Comparison of ENCODE assay signal across 8 cellular contexts in the genomic region with DNA sequence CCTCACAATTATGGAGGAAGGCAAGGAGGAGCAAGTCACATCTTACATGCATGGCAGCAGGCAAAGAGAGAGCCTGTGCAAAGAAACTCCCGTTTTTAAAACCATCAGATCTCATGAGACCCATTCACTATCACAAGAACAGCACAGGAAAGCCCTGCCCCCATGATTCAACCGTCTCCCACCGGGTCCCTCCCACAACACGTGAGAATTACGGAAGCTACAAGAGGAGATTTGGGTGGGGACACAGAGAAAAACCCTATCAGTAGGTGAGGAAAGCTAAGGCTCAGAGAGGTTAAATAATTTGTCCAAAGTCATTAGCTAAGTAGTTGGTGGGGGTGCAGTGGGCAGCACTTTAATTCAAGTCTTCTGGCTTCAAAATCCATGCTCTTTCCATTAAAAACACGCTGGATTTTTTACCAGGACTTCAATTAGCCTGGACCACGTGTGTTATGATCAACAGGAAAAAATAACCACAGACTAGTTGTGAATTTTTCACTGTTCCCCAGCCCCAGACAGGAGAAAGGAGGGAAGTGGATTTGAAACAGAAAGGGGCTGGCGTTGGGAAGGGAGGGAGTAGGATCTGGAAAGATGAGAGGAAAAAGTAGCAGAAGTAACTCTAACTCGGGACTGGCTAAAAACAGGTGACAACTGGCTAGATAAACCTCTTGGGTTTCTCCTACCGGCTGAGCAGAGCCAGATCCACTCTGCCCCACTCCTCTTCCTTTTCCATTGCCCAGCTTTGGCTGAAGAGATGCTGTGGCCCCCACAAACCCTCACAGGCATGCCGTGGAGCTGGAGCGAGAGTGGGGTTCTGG. TPM values are rescaled to one million over a fixed set of nuclear protein-coding genes. Genes with fewer than 3 reads are reported as not detected.
DNase-seq lines count a peak whose midpoint lies in the region; ATAC-seq and TF ChIP-seq lines count a peak whose summit lies in the region.

No MANE protein-coding gene starts in this region.

- peaks cover 10% of the 10 kb centered on the region for H3K36me3 Mint-ChIP-seq in CD4-positive, alpha-beta T cell (ENCODE audit: low read depth)

- DNase-seq in CD4-positive, alpha-beta T cell, result no peak
- DNase-seq in thoracic aorta (ENCODE audit: low spot score) (no peak), GM19238 (ENCODE audit: insufficient read length, low spot score) (no peak), RPMI8226 (no peak)
- no peak for DNase-seq in stimulated activated CD4-positive, alpha-beta T cell treated with anti-CD3 and anti-CD28 coated beads, Interleukin-1b, Interleukin-23, amount 100 ng/mL, for 48 hours

- no peaks in the 10 kb centered on the region for H3K9me3 ChIP-seq in CD4-positive, alpha-beta T cell (ENCODE audit: control insufficient read depth, low read length)
- no peaks in the 10 kb centered on the region for H3K9me3 ChIP-seq in iPS-15b (ENCODE audit: control insufficient read depth, insufficient read depth, low read length)
- no peaks in the 10 kb centered on the region for H3K9me3 ChIP-seq in thoracic aorta

- H3K27ac ChIP-seq in CD4-positive, alpha-beta T cell (ENCODE audit: low read depth, low read length), result no peak overlapping the region
- H3K27ac ChIP-seq in thoracic aorta, result peak overlapping the region; percentile 19 to 56

- H3K27me3 Mint-ChIP-seq in CD4-positive, alpha-beta T cell, result no peaks in the 10 kb centered on the region

- peaks cover 53% of the 10 kb centered on the region for H3K4me1 Mint-ChIP-seq in CD4-positive, alpha-beta T cell (ENCODE audit: low read depth)

- POLR2A ChIA-PET in CD4-positive, alpha-beta T cell (lab: Charles Lee), result no interaction called here

- H3K4me1 ChIP-seq in iPS-15b (ENCODE audit: control insufficient read depth, insufficient read depth, low read length) (no peaks in the 10 kb centered on the region), thoracic aorta (ENCODE audit: control insufficient read depth in 1 of 2, low read depth in 2 of 2) (peaks cover 0 to 4% of the 10 kb centered on the region in 2 donors)

- intact Hi-C loops in CD4-positive, alpha-beta T cell (cut with DNase I, micrococcal nuclease), result loop anchor here in 1 of 2 experiments (2.0 to 5.0 kb wide), 2 partner anchors 187 to 1143 kb away; no protein-coding TSS in a partner anchor

- no peaks in the 10 kb centered on the region for H3K27me3 ChIP-seq in CD4-positive, alpha-beta T cell (ENCODE audit: control insufficient read depth, insufficient read depth, low read length)
- H3K27me3 ChIP-seq in iPS-15b (ENCODE audit: control insufficient read depth, insufficient read depth, low read length) (no peaks in the 10 kb centered on the region), thoracic aorta (replicated peaks; ENCODE audit: insufficient read depth) (no peaks in the 10 kb centered on the region)

- no peak for TF ChIP-seq CTCF in CD4-positive, alpha-beta T cell (IDR thresholded peaks at IDR 0.05)
- no peak for TF ChIP-seq CTCF in thoracic aorta (IDR thresholded peaks at IDR 0.05)

- H3K36me3 ChIP-seq in iPS-15b (ENCODE audit: control insufficient read depth, insufficient read depth, low read length), result no peaks in the 10 kb centered on the region
- H3K36me3 ChIP-seq in thoracic aorta, result no peaks in the 10 kb centered on the region

- H3K9ac ChIP-seq in iPS-15b (ENCODE audit: low read depth, low read length), result no peak overlapping the region

- peak overlapping the region; percentile 90 for H3K4me3 Mint-ChIP-seq in CD4-positive, alpha-beta T cell

- ATAC-seq in CD4-positive, alpha-beta T cell (ENCODE audit: poor library complexity), result no peak
- ATAC-seq in GM21717 (IDR thresholded peaks at IDR 0.05; ENCODE audit: unreplicated experiment) (peak; percentile 21), SK-N-SH treated with all-trans-retinoic acid at 6 μM for 48 hours (peak; percentile 53; the same call in 1 of the 3 replicates), thoracic aorta (ENCODE audit: insufficient number of reproducible peaks, low FRiP score, low read depth) (no peak)

- H3K27ac Mint-ChIP-seq in CD4-positive, alpha-beta T cell, result peak overlapping the region; percentile 85

- CTCF ChIA-PET in CD4-positive, alpha-beta T cell (lab: Charles Lee), result no interaction called here

- no peaks in the 10 kb centered on the region for H3K9me3 Mint-ChIP-seq in CD4-positive, alpha-beta T cell

- H3K4me3 ChIP-seq in iPS-15b (ENCODE audit: low read depth, low read length), result peak overlapping the region; percentile 72
- peak overlapping the region; percentile 79 for H3K4me3 ChIP-seq in thoracic aorta

TF ChIP-seq in SK-N-SH treated with all-trans-retinoic acid at 6 μM for 48 hours, 23 proteins besides CTCF, POLR2A, EP300 and RAD21:
- TF ChIP-seq BACH2 (CRISPR knock-in tag; IDR thresholded peaks at IDR 0.05; ENCODE audit: borderline replicate concordance), result no peak
- TF ChIP-seq TOX (CRISPR knock-in tag; IDR thresholded peaks at IDR 0.05; ENCODE audit: borderline replicate concordance), result no peak
- TF ChIP-seq, protein P1, sequence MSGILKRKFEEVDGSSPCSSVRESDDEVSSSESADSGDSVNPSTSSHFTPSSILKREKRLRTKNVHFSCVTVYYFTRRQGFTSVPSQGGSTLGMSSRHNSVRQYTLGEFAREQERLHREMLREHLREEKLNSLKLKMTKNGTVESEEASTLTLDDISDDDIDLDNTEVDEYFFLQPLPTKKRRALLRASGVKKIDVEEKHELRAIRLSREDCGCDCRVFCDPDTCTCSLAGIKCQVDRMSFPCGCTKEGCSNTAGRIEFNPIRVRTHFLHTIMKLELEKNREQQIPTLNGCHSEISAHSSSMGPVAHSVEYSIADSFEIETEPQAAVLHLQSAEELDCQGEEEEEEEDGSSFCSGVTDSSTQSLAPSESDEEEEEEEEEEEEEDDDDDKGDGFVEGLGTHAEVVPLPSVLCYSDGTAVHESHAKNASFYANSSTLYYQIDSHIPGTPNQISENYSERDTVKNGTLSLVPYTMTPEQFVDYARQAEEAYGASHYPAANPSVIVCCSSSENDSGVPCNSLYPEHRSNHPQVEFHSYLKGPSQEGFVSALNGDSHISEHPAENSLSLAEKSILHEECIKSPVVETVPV (CRISPR knock-in tag; IDR thresholded peaks at IDR 0.05), result no peak
- no peak for TF ChIP-seq ZC3H10 (CRISPR knock-in tag; IDR thresholded peaks at IDR 0.05)
- TF ChIP-seq ZNF565 (CRISPR knock-in tag; conservative IDR thresholded peaks at IDR 0.05; ENCODE audit: low read depth), result no peak
- TF ChIP-seq, protein P2, sequence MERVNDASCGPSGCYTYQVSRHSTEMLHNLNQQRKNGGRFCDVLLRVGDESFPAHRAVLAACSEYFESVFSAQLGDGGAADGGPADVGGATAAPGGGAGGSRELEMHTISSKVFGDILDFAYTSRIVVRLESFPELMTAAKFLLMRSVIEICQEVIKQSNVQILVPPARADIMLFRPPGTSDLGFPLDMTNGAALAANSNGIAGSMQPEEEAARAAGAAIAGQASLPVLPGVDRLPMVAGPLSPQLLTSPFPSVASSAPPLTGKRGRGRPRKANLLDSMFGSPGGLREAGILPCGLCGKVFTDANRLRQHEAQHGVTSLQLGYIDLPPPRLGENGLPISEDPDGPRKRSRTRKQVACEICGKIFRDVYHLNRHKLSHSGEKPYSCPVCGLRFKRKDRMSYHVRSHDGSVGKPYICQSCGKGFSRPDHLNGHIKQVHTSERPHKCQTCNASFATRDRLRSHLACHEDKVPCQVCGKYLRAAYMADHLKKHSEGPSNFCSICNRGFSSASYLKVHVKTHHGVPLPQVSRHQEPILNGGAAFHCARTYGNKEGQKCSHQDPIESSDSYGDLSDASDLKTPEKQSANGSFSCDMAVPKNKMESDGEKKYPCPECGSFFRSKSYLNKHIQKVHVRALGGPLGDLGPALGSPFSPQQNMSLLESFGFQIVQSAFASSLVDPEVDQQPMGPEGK (CRISPR knock-in tag; IDR thresholded peaks at IDR 0.05; ENCODE audit: borderline replicate concordance), result no peak
- no peak for TF ChIP-seq RARB (CRISPR knock-in tag; IDR thresholded peaks at IDR 0.05)
- no peak for TF ChIP-seq ZFP3 (CRISPR knock-in tag; IDR thresholded peaks at IDR 0.05)
- no peak for TF ChIP-seq GLIS3 (CRISPR knock-in tag; IDR thresholded peaks at IDR 0.05)
- no peak for TF ChIP-seq OSR1 (CRISPR knock-in tag; IDR thresholded peaks at IDR 0.05)
- no peak for TF ChIP-seq ARNTL (CRISPR knock-in tag; IDR thresholded peaks at IDR 0.05; ENCODE audit: borderline replicate concordance, low read depth)
- no peak for TF ChIP-seq ZFP30 (CRISPR knock-in tag; IDR thresholded peaks at IDR 0.05)
- no peak for TF ChIP-seq ESRRG (CRISPR knock-in tag; IDR thresholded peaks at IDR 0.05)
- TF ChIP-seq, protein P3, sequence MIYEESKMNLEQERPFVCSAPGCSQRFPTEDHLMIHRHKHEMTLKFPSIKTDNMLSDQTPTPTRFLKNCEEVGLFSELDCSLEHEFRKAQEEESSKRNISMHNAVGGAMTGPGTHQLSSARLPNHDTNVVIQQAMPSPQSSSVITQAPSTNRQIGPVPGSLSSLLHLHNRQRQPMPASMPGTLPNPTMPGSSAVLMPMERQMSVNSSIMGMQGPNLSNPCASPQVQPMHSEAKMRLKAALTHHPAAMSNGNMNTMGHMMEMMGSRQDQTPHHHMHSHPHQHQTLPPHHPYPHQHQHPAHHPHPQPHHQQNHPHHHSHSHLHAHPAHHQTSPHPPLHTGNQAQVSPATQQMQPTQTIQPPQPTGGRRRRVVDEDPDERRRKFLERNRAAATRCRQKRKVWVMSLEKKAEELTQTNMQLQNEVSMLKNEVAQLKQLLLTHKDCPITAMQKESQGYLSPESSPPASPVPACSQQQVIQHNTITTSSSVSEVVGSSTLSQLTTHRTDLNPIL (CRISPR knock-in tag; IDR thresholded peaks at IDR 0.05; ENCODE audit: low read depth), result no peak

RNA-seq across cellular contexts. Expression of a gene that starts 1.0 kb away (rescaled TPM):
- 1 to 10 TPM; 2.3 to 3.1 TPM for total RNA-seq in CD4-positive, alpha-beta T cell
- total RNA-seq in thoracic aorta, result 10 to 100 TPM in 1 of 2 donors, 1 to 10 TPM in 1; 3.5 to 12.1 TPM

Comparison
In these comparisons a context has a peak if more than half of its experiments do, and no peak if none do; other contexts are left out.
1. ATAC-seq: peak in GM21717 (single experiment) and SK-N-SH treated with all-trans-retinoic acid at 6 μM for 48 hours (single experiment); none in CD4-positive, alpha-beta T cell (single experiment) and thoracic aorta (single experiment).